In the genomic region with DNA sequence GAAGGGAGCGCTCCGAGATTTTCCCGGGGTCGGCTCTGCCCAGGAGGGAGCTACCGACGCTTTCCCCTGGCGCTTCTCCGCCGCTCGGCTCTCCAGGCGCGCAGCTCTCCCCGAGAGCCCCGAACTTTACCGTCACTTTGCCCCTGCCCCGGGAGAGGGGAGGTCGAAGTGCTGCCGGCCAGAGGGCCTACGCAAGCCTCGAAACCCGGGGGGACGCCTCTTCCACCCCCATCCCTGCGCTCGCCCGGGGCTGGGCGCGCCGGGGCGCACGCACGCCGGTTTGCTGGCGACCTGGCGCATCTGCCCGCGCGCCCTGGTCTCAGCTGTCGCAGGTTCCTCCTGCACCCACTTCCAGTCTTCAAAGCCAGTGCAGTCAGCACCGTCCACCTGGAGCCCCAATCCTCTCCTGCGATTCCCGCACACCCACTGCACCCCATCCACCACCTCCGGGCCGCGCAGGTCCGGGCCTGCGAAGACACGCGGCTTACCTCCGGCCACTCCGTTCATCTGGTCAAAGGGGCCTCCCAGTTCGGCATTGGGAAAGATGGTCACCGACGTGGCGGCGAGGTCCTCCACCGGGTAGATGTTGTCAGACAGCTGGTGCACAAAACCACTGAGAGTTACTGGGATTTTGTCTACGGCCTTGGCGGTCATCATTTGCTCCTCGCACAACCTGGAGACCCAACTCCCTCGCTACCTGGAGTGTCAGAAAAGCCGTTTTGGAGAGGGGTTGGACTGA, we compare ENCODE assay signal across 8 cellular contexts. TPM values are rescaled to one million over a fixed set of nuclear protein-coding genes. Genes with fewer than 3 reads are reported as not detected.
DNase-seq lines count a peak whose midpoint lies in the region; ATAC-seq and TF ChIP-seq lines count a peak whose summit lies in the region.

No MANE protein-coding gene starts in this region.

- POLR2A ChIA-PET in CD4-positive, alpha-beta T cell (lab: Charles Lee), result interaction anchor here (0.9 to 5.7 kb wide), 14 partner anchors 10 to 913 kb away, joined by 3 to 106 read pairs (median 7); partner anchors contain the start of genes ADO and NRBF2
- POLR2A ChIA-PET in PC-3 (lab: Charles Lee; ENCODE audit: unreplicated experiment), result interaction anchor here (0.6 kb wide), 2 partner anchors 198 to 268 kb away, joined by 3 read pairs; no protein-coding TSS in a partner anchor

- H3K27ac Mint-ChIP-seq in CD4-positive, alpha-beta T cell, result peak overlapping the region; percentile 95

- peak overlapping the region; percentile 97 for H3K4me3 Mint-ChIP-seq in CD4-positive, alpha-beta T cell

- no peak overlapping the region for H3K27ac ChIP-seq in CD4-positive, alpha-beta T cell (ENCODE audit: low read depth, low read length)
- H3K27ac ChIP-seq in PC-3 (ENCODE audit: low read length), result no peak overlapping the region
- H3K27ac ChIP-seq in mammary epithelial cell (ENCODE audit: insufficient read depth, low read depth, low read length), result no peak overlapping the region
- no peak overlapping the region for H3K27ac ChIP-seq in liver (ENCODE audit: low read depth in 1 of 2, low read length in 2 of 2)

- H3K36me3 ChIP-seq in PC-3 (ENCODE audit: low read depth, low read length) (no peaks in the 10 kb centered on the region), mammary epithelial cell (ENCODE audit: insufficient read depth, low read length) (no peaks in the 10 kb centered on the region), liver (ENCODE audit: control insufficient read depth in 4 of 4, insufficient read depth in 3 of 4, low read depth in 1 of 4, low read length in 3 of 4) (no peaks in the 10 kb centered on the region)

- 2% methylated on average over 19 of the region's 61 CpGs for WGBS in mammary epithelial cell (ENCODE audit: low coverage, missing lambda C conversion rate)
- WGBS in liver, result 4% methylated on average over 61 of the region's 61 CpGs

- H3K4me1 ChIP-seq in PC-3 (ENCODE audit: insufficient read depth, low read length) (peaks cover 22% of the 10 kb centered on the region), mammary epithelial cell (ENCODE audit: insufficient read depth, low read length) (peaks cover 35% of the 10 kb centered on the region), liver (ENCODE audit: control insufficient read depth in 4 of 4, insufficient read depth in 4 of 4, low read length in 3 of 4) (peaks cover 14 to 35% (median 24%) of the 10 kb centered on the region in 4 donors)

- TF ChIP-seq CTCF in CD4-positive, alpha-beta T cell (IDR thresholded peaks at IDR 0.05), result no peak
- no peak for TF ChIP-seq CTCF in PC-3 (conservative IDR thresholded peaks at IDR 0.05; ENCODE audit: low read depth, low read length)
- no peak for TF ChIP-seq CTCF in mammary epithelial cell (conservative IDR thresholded peaks at IDR 0.05 in 1 of 2, IDR thresholded peaks at IDR 0.05 in 1 of 2; ENCODE audit: extremely low read depth in 1 of 2, insufficient read depth in 1 of 2, low read depth in 1 of 2, low read length in 2 of 2)
- TF ChIP-seq CTCF in liver (IDR thresholded peaks at IDR 0.05; ENCODE audit: low read depth, low read length, missing input control), result no peak

- CTCF ChIA-PET in CD4-positive, alpha-beta T cell (lab: Charles Lee), result interaction anchor here (1.2 to 4.7 kb wide), 3 partner anchors 134 to 205 kb away, joined by 4 to 40 read pairs (median 23); no protein-coding TSS in a partner anchor
- CTCF ChIA-PET in PC-3 (lab: Charles Lee), result interaction anchor here (1.1 to 1.5 kb wide), 4 partner anchors 9 to 268 kb away, joined by 3 to 12 read pairs (median 6); no protein-coding TSS in a partner anchor
- CTCF ChIA-PET in mammary epithelial cell (lab: Charles Lee; ENCODE audit: low non-redundant PET), result interaction anchor here (1.2 kb wide), 1 partner anchor 9 kb away, joined by 3 read pairs; no protein-coding TSS in a partner anchor

- DNase-seq in CD4-positive, alpha-beta T cell, result peak in 2 of 10 experiments; percentile 6 to 41
- DNase-seq in PC-3 (no peak), mammary epithelial cell (peak; percentile 59), NCI-H510A (lab: John Stamatoyannopoulos, UW) (no peak)
- peak; percentile 50 for DNase-seq in stimulated activated naive CD8-positive, alpha-beta T cell treated with anti-CD3 and anti-CD28 coated beads, Interleukin-15, Interleukin-2, amounts not matched to agents 100 U/mL and 50 U/mL, for 24 hours

- BruUV-seq in PC-3 (replicated peaks; lab: Mats Ljungman, UMichigan), result TSS peak; percentile 55
- BruUV-seq in mammary epithelial cell (replicated peaks; lab: Mats Ljungman, UMichigan), result no TSS peak

- H3K4me3 ChIP-seq in PC-3 (ENCODE audit: low read length) (peak overlapping the region; percentile 69), mammary epithelial cell (replicated peaks in 1 of 3; ENCODE audit: insufficient read depth in 1 of 3, low read depth in 2 of 3, low read length in 3 of 3) (peak overlapping the region; percentile 63 to 73 (median 66)), liver (ENCODE audit: low read depth in 1 of 3, low read length in 3 of 3) (peak overlapping the region; percentile 67 to 93 (median 72))

- H4K20me1 ChIP-seq in PC-3 (ENCODE audit: low read length), result no peaks in the 10 kb centered on the region
- no peaks in the 10 kb centered on the region for H4K20me1 ChIP-seq in mammary epithelial cell (ENCODE audit: insufficient read depth, low read length)

- TF ChIP-seq RAD21 in liver (IDR thresholded peaks at IDR 0.05), result no peak

- H3K4me2 ChIP-seq in PC-3 (ENCODE audit: low read length) (peak overlapping the region; percentile 83), mammary epithelial cell (ENCODE audit: insufficient read depth, low read depth, low read length) (peak overlapping the region; percentile 95)

- peaks cover 63% of the 10 kb centered on the region for H3K4me1 Mint-ChIP-seq in CD4-positive, alpha-beta T cell (ENCODE audit: low read depth)

- 0 out of 2 replicates have a peak, but pooled peaks cover under 1% of the 10 kb centered on the region for H3K79me2 ChIP-seq in PC-3 (ENCODE audit: low read length)
- no peaks in the 10 kb centered on the region for H3K79me2 ChIP-seq in mammary epithelial cell (ENCODE audit: insufficient read depth, low read length)

- H2AFZ ChIP-seq in PC-3 (ENCODE audit: low read length) (peak overlapping the region; percentile 77), mammary epithelial cell (ENCODE audit: low read depth, low read length) (peak overlapping the region; percentile 92)

- H3K27me3 Mint-ChIP-seq in CD4-positive, alpha-beta T cell, result peaks cover 46% of the 10 kb centered on the region

- H3K27me3 ChIP-seq in CD4-positive, alpha-beta T cell (ENCODE audit: control insufficient read depth, insufficient read depth, low read length), result peaks cover 31% of the 10 kb centered on the region
- H3K27me3 ChIP-seq in PC-3 (ENCODE audit: low read length) (no peaks in the 10 kb centered on the region), mammary epithelial cell (ENCODE audit: insufficient read depth, low read length) (peaks cover 8% of the 10 kb centered on the region), liver (ENCODE audit: control insufficient read depth in 4 of 4, insufficient read depth in 4 of 4, low read length in 3 of 4) (peaks cover 0 to 6% (median 4%) of the 10 kb centered on the region in 4 donors)

- H3K9me2 ChIP-seq in PC-3 (replicated peaks; ENCODE audit: low read length), result no peaks in the 10 kb centered on the region

- H3F3A ChIP-seq in PC-3 (ENCODE audit: low read length, unreplicated experiment), result no peaks in the 10 kb centered on the region

- peak overlapping the region; percentile 65; the same call in 1 of the 2 replicates for H3K9ac ChIP-seq in PC-3 (ENCODE audit: low read length)
- no peak overlapping the region for H3K9ac ChIP-seq in mammary epithelial cell (ENCODE audit: insufficient read depth, low read length)
- peak overlapping the region; percentile 22 to 63 for H3K9ac ChIP-seq in liver (ENCODE audit: low read depth in 1 of 2, low read length in 2 of 2)

- no peak for ATAC-seq in CD4-positive, alpha-beta T cell (ENCODE audit: poor library complexity)
- ATAC-seq in PC-3 (no peak), GM21723 (IDR thresholded peaks at IDR 0.05; ENCODE audit: unreplicated experiment) (no peak), GM18502 (IDR thresholded peaks at IDR 0.05; ENCODE audit: poor library complexity, unreplicated experiment) (no peak)
- no peak for ATAC-seq in stimulated activated naive CD8-positive, alpha-beta T cell treated with anti-CD3 and anti-CD28 coated beads, Interleukin-15, Interleukin-2, amounts not matched to agents 100 U/mL and 50 U/mL, for 24 hours

- H3K9me3 Mint-ChIP-seq in CD4-positive, alpha-beta T cell, result no peaks in the 10 kb centered on the region

- H3K9me3 ChIP-seq in CD4-positive, alpha-beta T cell (ENCODE audit: control insufficient read depth, low read length), result no peaks in the 10 kb centered on the region
- H3K9me3 ChIP-seq in PC-3 (ENCODE audit: low read length) (no peaks in the 10 kb centered on the region), mammary epithelial cell (replicated peaks; ENCODE audit: insufficient read depth, low read length) (no peaks in the 10 kb centered on the region), liver (ENCODE audit: control insufficient read depth in 4 of 4, low read length in 3 of 4) (no peaks in the 10 kb centered on the region)

- intact Hi-C loops in CD4-positive, alpha-beta T cell (cut with DNase I, micrococcal nuclease), result loop anchor here (1.0 to 10.0 kb wide), 15 partner anchors 10 to 911 kb away; partner anchors contain the start of genes NRBF2 (in 2 of the 2), ADO (in 1 of the 2) and ARID5B (in 1 of the 2)
- intact Hi-C loops in PC-3 (cut with micrococcal nuclease) (loop anchor here (1.0 to 5.0 kb wide), 9 partner anchors 9 to 778 kb away; partner anchors contain the start of gene NRBF2), mammary epithelial cell (cut with micrococcal nuclease) (loop anchor here (1.0 to 5.0 kb wide), 5 partner anchors 9 to 568 kb away; partner anchors contain the start of gene RTKN2)

- in situ Hi-C loops in mammary epithelial cell (cut with MboI; ENCODE audit: low sequenced_read_pairs in 2 of 2), result loop anchor here in 1 of 2 donors (5.0 to 25.0 kb wide), 2 partner anchors 203 to 378 kb away; no protein-coding TSS in a partner anchor

- dilution Hi-C loops in mammary epithelial cell (cut with HindIII; ENCODE audit: low sequenced_read_pairs), result no loop called here

- peaks cover 11% of the 10 kb centered on the region for H3K36me3 Mint-ChIP-seq in CD4-positive, alpha-beta T cell (ENCODE audit: low read depth)

TF ChIP-seq in liver, 16 proteins besides CTCF, POLR2A, EP300 and RAD21:
- TF ChIP-seq RXRA (IDR thresholded peaks at IDR 0.05), result no peak

RNA-seq across cellular contexts. Expression of gene EGR2, which starts 0.6 kb away (rescaled TPM):
- 1 to 10 TPM; 3.2 to 5.4 TPM for total RNA-seq in CD4-positive, alpha-beta T cell
- 2.7 and 2.8 TPM in 2 replicates for total RNA-seq in PC-3 (2014; rRNA removed)
- 1 to 10 TPM in 1 of 2 donors, under 1 TPM in 1; 0.64 to 1.2 TPM for total RNA-seq in mammary epithelial cell
- 0.23 TPM for polyA plus RNA-seq in mammary epithelial cell
- not detected for polyA minus RNA-seq in mammary epithelial cell
- total RNA-seq in liver, result under 1 TPM; 0.17 to 0.19 TPM
- polyA plus RNA-seq in liver, result under 1 TPM; 0.27 to 0.76 TPM

RNA-seq across cellular contexts. Expression of gene ADO, which starts 11.0 kb away (rescaled TPM):
- total RNA-seq in CD4-positive, alpha-beta T cell, result 10 to 100 TPM; 14.3 to 15.9 TPM
- total RNA-seq in PC-3 (2014; rRNA removed) (107 and 129 TPM in 2 replicates), mammary epithelial cell (10 to 100 TPM; 22.3 to 26.5 TPM), liver (1 to 10 TPM; 6.7 TPM)
- polyA plus RNA-seq in mammary epithelial cell (9.8 TPM), liver (1 to 10 TPM; 1.4 to 4.3 TPM)
- 7.7 TPM for polyA minus RNA-seq in mammary epithelial cell

Comparison
In these comparisons a context has a peak if more than half of its experiments do, and no peak if none do; other contexts are left out.
1. DNase-seq: peak in mammary epithelial cell (single experiment) and stimulated activated naive CD8-positive, alpha-beta T cell treated with anti-CD3 and anti-CD28 coated beads, Interleukin-15, Interleukin-2, amounts not matched to agents 100 U/mL and 50 U/mL, for 24 hours (single experiment); none in PC-3 (single experiment) and NCI-H510A (single experiment).
2. Peak in every context shown above with its lines, with median percentiles within 50 percentile points of each other: H3K4me3 ChIP-seq.